ENCODE assay signal across 10 cellular contexts in genomic region chr6:150633466-150633795, GRCh38. TPM values are rescaled to one million over a fixed set of nuclear protein-coding genes. Genes with fewer than 3 reads are reported as not detected.
DNase-seq lines count a peak whose midpoint lies in the region; ATAC-seq and TF ChIP-seq lines count a peak whose summit lies in the region.
"Had no signal": no experiment of that assay in that cellular context is flagged by ENCODE, and none has a peak within 500 bp of the region (broad histone marks: within the 10 kb centered on the region; RNA-seq: fewer than 3 reads in every experiment).

No MANE protein-coding gene starts in this region.

- no peak for TF ChIP-seq CTCF in OCI-LY3 (IDR thresholded peaks at IDR 0.05; ENCODE audit: low read depth, low read length)
- TF ChIP-seq CTCF in nephron (IDR thresholded peaks at IDR 0.05; ENCODE audit: unreplicated experiment in 3 of 3): no peak
- no peak for TF ChIP-seq CTCF in GM10266 (IDR thresholded peaks at IDR 0.05; ENCODE audit: control insufficient read depth, insufficient read depth, low read depth, missing control alignments)
- TF ChIP-seq CTCF in thyroid gland (IDR thresholded peaks at IDR 0.05): no peak

- peak overlapping the region; percentile 52 to 92 (median 88) for H3K27ac Mint-ChIP-seq in nephron

- H3K4me1 ChIP-seq in OCI-LY3 (ENCODE audit: low read length): peaks cover 75% of the 10 kb centered on the region
- H3K4me1 ChIP-seq in thyroid gland: peaks cover 9% of the 10 kb centered on the region in 2 donors

- peaks cover 4% of the 10 kb centered on the region for H3K36me3 ChIP-seq in OCI-LY3 (replicated peaks; ENCODE audit: low read depth, low read length)
- no peaks in the 10 kb centered on the region for H3K36me3 ChIP-seq in thyroid gland

- H3K27ac ChIP-seq in OCI-LY3 (ENCODE audit: low read length) (peak overlapping the region; percentile 100), thyroid gland (no peak overlapping the region)

- H3K9ac ChIP-seq in OCI-LY3 (ENCODE audit: low read length): peak overlapping the region; percentile 100

- DNase-seq in GM10266 (ENCODE audit: extremely low spot score) (no peak), thyroid gland (no peak), NCI-H1092 (lab: John Stamatoyannopoulos, UW) (no peak), mesenteric fat pad (ENCODE audit: low spot score) (no peak)
- DNase-seq: activated CD4-positive, CD25-positive, alpha-beta regulatory T cell; NK-92 treated with Interleukin-12 subunit alpha and Interleukin-12 subunit beta, amount 100 ng/mL, for 24 hours had no signal

- ATAC-seq in GM18498 (IDR thresholded peaks at IDR 0.05; ENCODE audit: unreplicated experiment): peak; percentile 28
- peak; percentile 21 for ATAC-seq in GM21529 (IDR thresholded peaks at IDR 0.05; ENCODE audit: unreplicated experiment)

- TF ChIP-seq POLR2A in thyroid gland (IDR thresholded peaks at IDR 0.05): no peak

- no peak overlapping the region for H2AFZ ChIP-seq in OCI-LY3 (ENCODE audit: low read depth, low read length)

- H4K20me1 ChIP-seq in OCI-LY3 (ENCODE audit: insufficient read depth, low read length): no peaks in the 10 kb centered on the region

- no peaks in the 10 kb centered on the region for H3K27me3 Mint-ChIP-seq in nephron (ENCODE audit: low read depth)

- peaks cover 88% of the 10 kb centered on the region for H3K4me1 Mint-ChIP-seq in nephron

- peak overlapping the region in 2 of 3 experiments; percentile 20 to 24 for H3K4me3 Mint-ChIP-seq in nephron

- intact Hi-C loops in thyroid gland (cut with DNase I): no loop called here

- H3K79me2 ChIP-seq in OCI-LY3 (ENCODE audit: low read length): peaks cover 96% of the 10 kb centered on the region

- H3K9me3 ChIP-seq in OCI-LY3 (ENCODE audit: insufficient read depth, low read length) (no peaks in the 10 kb centered on the region), thyroid gland (no peaks in the 10 kb centered on the region)

- H3K27me3 ChIP-seq in OCI-LY3 (ENCODE audit: low read depth, low read length) (no peaks in the 10 kb centered on the region), thyroid gland (no peaks in the 10 kb centered on the region)

- H3K4me3 ChIP-seq in OCI-LY3 (ENCODE audit: low read length) (peak overlapping the region; percentile 98), thyroid gland (replicated peaks in 1 of 3) (no peak overlapping the region)

- peak overlapping the region; percentile 97 for H3K4me2 ChIP-seq in OCI-LY3 (ENCODE audit: low read length)

- 78 to 93% methylated on average over 3 of the region's 3 CpGs for WGBS in thyroid gland, 2 donors

- no peaks in the 10 kb centered on the region for H3K36me3 Mint-ChIP-seq in nephron (ENCODE audit: low read depth)

- H3K9me3 Mint-ChIP-seq in nephron: no peaks in the 10 kb centered on the region

RNA-seq across cellular contexts. Expression of gene PLEKHG1, which starts 33.7 kb away (rescaled TPM):
- total RNA-seq in thyroid gland (10 to 100 TPM; 12.5 to 48.4 (median 32.3) TPM), mesenteric fat pad (71.1 TPM)
